ENCODE assay signal across 11 cellular contexts in the genomic region with DNA sequence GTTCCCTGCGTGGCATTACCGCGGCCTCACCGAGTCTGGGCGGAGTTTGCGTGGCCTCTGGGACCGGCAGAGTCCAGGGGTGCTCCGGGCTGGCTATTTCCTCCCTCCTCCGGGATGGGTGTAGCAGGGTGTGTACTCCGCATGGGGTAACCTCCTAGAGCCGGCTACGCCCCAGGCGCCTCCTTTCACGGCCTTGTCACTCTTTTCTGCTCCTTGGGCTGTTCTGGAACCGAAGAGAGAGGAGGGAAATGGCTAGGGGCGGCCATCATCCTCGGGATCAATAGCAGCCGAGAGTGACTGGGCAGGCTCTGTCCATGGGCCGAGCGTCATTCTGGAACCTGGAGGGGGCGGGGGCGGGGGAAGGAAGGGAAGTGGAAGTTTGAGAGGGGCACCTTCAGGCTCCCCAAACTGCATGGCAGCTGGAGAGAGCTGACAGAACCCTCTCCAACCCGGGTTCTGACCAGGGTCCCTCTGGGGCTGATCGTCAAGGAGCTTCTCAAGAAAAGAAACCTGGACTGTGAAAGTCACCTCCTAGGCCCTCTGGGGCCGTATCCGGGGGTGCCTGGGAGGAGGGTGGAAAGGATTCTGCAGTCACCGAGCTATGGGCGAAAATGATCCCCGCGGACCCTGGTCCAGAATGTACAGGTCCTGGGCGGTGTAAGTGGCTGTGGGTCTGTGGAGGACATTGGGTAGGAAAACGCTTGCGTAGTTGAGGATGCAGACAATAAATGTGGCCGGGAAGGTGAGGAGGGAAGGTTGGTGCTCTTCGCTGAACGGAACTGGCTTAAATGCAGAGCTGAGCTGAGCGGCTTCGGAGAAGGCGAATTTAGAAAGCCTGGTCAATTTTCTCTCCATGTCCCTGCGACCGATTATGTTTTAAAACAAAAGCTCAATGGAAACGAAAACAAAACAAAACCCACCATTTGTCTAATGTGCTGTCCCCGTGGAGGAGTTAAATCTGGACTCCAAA. TPM values are rescaled to one million over a fixed set of nuclear protein-coding genes. Genes with fewer than 3 reads are reported as not detected.
DNase-seq lines count a peak whose midpoint lies in the region; ATAC-seq lines count a peak whose summit lies in the region.
"Had no signal": no experiment of that assay in that cellular context is flagged by ENCODE, and none has a peak within 500 bp of the region (broad histone marks: within the 10 kb centered on the region; RNA-seq: fewer than 3 reads in every experiment).

No MANE protein-coding gene starts in this region.

- H3K4me1 Mint-ChIP-seq in activated naive CD8-positive, alpha-beta T cell (ENCODE audit: low read depth), result peaks cover 59% of the 10 kb centered on the region
- peaks cover 82% of the 10 kb centered on the region for H3K4me1 Mint-ChIP-seq in stimulated activated naive CD8-positive, alpha-beta T cell treated with anti-CD3 and anti-CD28 coated beads, Interleukin-15, amount 100 ng/mL, for 72 hours

- peaks cover 61% of the 10 kb centered on the region for H3K27me3 Mint-ChIP-seq in activated naive CD8-positive, alpha-beta T cell
- peaks cover 100% of the 10 kb centered on the region for H3K27me3 Mint-ChIP-seq in stimulated activated naive CD8-positive, alpha-beta T cell treated with anti-CD3 and anti-CD28 coated beads, Interleukin-15, amount 100 ng/mL, for 72 hours

- no peaks in the 10 kb centered on the region for H3K36me3 Mint-ChIP-seq in activated naive CD8-positive, alpha-beta T cell

- intact Hi-C loops in left colon (cut with DNase I, micrococcal nuclease), result no loop called here

- peak; percentile 63 for DNase-seq in activated effector memory CD4-positive, alpha-beta T cell treated with anti-CD3 and anti-CD28 coated beads, Interleukin-2, amount 50 U/mL, for 16 hours
- DNase-seq in activated effector memory CD4-positive, alpha-beta T cell treated with Interleukin-2 at 50 U/mL for 16 hours, result no peak
- DNase-seq in left colon (no peak), GF-D8 (lab: John Stamatoyannopoulos, UW) (no peak)
- DNase-seq in stimulated activated naive CD8-positive, alpha-beta T cell treated with anti-CD3 and anti-CD28 coated beads, Interleukin-15, amount 100 ng/mL, for 72 hours, result no peak
- DNase-seq: BE2C, dermis blood vessel endothelial cell had no signal

- H3K27ac Mint-ChIP-seq in activated naive CD8-positive, alpha-beta T cell, result no peak overlapping the region
- no peak overlapping the region for H3K27ac Mint-ChIP-seq in stimulated activated naive CD8-positive, alpha-beta T cell treated with anti-CD3 and anti-CD28 coated beads, Interleukin-15, amount 100 ng/mL, for 72 hours

- peak; percentile 71 for ATAC-seq in left colon
- ATAC-seq in stimulated activated naive CD8-positive, alpha-beta T cell treated with anti-CD3 and anti-CD28 coated beads, Interleukin-15, amount 100 ng/mL, for 72 hours, result no peak
- no peak for ATAC-seq in HG03039 (IDR thresholded peaks at IDR 0.05; ENCODE audit: unreplicated experiment)
- ATAC-seq in HG02763 (IDR thresholded peaks at IDR 0.05; ENCODE audit: unreplicated experiment), result no peak
- ATAC-seq: left lobe of liver had no signal

- peak overlapping the region; percentile 78 for H3K4me3 Mint-ChIP-seq in activated naive CD8-positive, alpha-beta T cell
- peak overlapping the region; percentile 75 to 82 for H3K4me3 Mint-ChIP-seq in stimulated activated naive CD8-positive, alpha-beta T cell treated with anti-CD3 and anti-CD28 coated beads, Interleukin-15, amount 100 ng/mL, for 72 hours

- no peaks in the 10 kb centered on the region for H3K9me3 Mint-ChIP-seq in activated naive CD8-positive, alpha-beta T cell (ENCODE audit: low read depth)
- H3K9me3 Mint-ChIP-seq in stimulated activated naive CD8-positive, alpha-beta T cell treated with anti-CD3 and anti-CD28 coated beads, Interleukin-15, amount 100 ng/mL, for 72 hours, result no peaks in the 10 kb centered on the region

RNA-seq across cellular contexts. Expression of a gene that starts 3.8 kb away (rescaled TPM):
- not detected for total RNA-seq in left colon
- total RNA-seq: left lobe of liver had no signal

RNA-seq across cellular contexts. Expression of a gene that starts 15.3 kb away (rescaled TPM):
- total RNA-seq in left colon, result 10 to 100 TPM; 33.6 to 36.5 TPM
